11 cellular contexts compared by ENCODE assay signal in the genomic region with DNA sequence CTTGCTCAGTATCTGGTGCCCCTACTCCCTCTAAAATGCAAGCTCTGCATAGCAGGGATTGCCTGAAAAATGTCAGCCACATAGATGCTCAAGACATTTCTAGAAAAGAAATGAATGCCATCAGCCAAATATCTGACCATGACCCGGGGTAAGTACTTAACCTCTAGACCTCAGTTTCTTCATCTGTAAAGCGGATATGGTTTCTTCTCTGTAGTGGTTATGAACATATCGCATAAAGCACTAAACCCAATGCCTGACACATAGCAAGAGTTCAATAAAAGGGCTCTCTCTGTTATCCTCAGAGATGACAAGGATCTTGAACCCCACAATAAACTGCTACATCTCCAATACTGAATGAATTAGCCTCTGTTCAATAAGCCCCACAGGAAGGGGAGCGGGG.
DNase-seq lines count a peak whose midpoint lies in the region; ATAC-seq and TF ChIP-seq lines count a peak whose summit lies in the region.
"Had no signal": no experiment of that assay in that cellular context is flagged by ENCODE, and none has a peak within 500 bp of the region (broad histone marks: within the 10 kb centered on the region; RNA-seq: fewer than 3 reads in every experiment).

No MANE protein-coding gene starts in this region.

- DNase-seq in GM12865 (ENCODE audit: low read depth) (peak; percentile 82), Ammon's horn (ENCODE audit: low spot score) (no peak), immature natural killer cell (no peak), COR-L47 (lab: John Stamatoyannopoulos, UW) (no peak), AG08396 (ENCODE audit: low spot score) (no peak)
- no peak for DNase-seq in activated naive CD8-positive, alpha-beta T cell treated with anti-CD3 and anti-CD28 coated beads, Interleukin-2, amount 50 U/mL, for 24 hours
- DNase-seq: foreskin melanocyte, KBM-7, NCI-H2081 had no signal

- no peaks in the 10 kb centered on the region for H3K9me3 Mint-ChIP-seq in activated naive CD8-positive, alpha-beta T cell treated with anti-CD3 and anti-CD28 coated beads, Interleukin-2, amount 50 U/mL, for 24 hours
- H3K9me3 Mint-ChIP-seq in immature natural killer cell = no peaks in the 10 kb centered on the region

- no peak for TF ChIP-seq CTCF in GM12865 (IDR thresholded peaks at IDR 0.05; ENCODE audit: insufficient read depth, low read depth, low read length, missing control alignments)

- H3K36me3 Mint-ChIP-seq in activated naive CD8-positive, alpha-beta T cell treated with anti-CD3 and anti-CD28 coated beads, Interleukin-2, amount 50 U/mL, for 24 hours (ENCODE audit: low read depth) = no peaks in the 10 kb centered on the region
- peaks cover 0 to 4% (median 0%) of the 10 kb centered on the region in 3 donors for H3K36me3 Mint-ChIP-seq in immature natural killer cell

- ATAC-seq in GM19035 (IDR thresholded peaks at IDR 0.05; ENCODE audit: unreplicated experiment) (peak; percentile 38), HG03103 (IDR thresholded peaks at IDR 0.05; ENCODE audit: low read depth, unreplicated experiment) (peak; percentile 41)
- peak; percentile 21 for ATAC-seq in activated naive CD8-positive, alpha-beta T cell treated with anti-CD3 and anti-CD28 coated beads, Interleukin-2, amount 50 U/mL, for 24 hours

- no peak overlapping the region for H3K4me3 Mint-ChIP-seq in activated naive CD8-positive, alpha-beta T cell treated with anti-CD3 and anti-CD28 coated beads, Interleukin-2, amount 50 U/mL, for 24 hours
- H3K4me3 Mint-ChIP-seq in immature natural killer cell = no peak overlapping the region

- no peak overlapping the region for H3K4me3 ChIP-seq in GM12865 (ENCODE audit: low read depth, low read length)

- H3K4me1 Mint-ChIP-seq in activated naive CD8-positive, alpha-beta T cell treated with anti-CD3 and anti-CD28 coated beads, Interleukin-2, amount 50 U/mL, for 24 hours = peaks cover 82% of the 10 kb centered on the region
- peaks cover 0 to 4% of the 10 kb centered on the region in 2 donors for H3K4me1 Mint-ChIP-seq in immature natural killer cell

- no peaks in the 10 kb centered on the region for H3K27me3 Mint-ChIP-seq in activated naive CD8-positive, alpha-beta T cell treated with anti-CD3 and anti-CD28 coated beads, Interleukin-2, amount 50 U/mL, for 24 hours
- peaks cover 3 to 5% (median 4%) of the 10 kb centered on the region in 3 donors for H3K27me3 Mint-ChIP-seq in immature natural killer cell (ENCODE audit: low read depth in 3 of 3)

- H3K27ac Mint-ChIP-seq in activated naive CD8-positive, alpha-beta T cell treated with anti-CD3 and anti-CD28 coated beads, Interleukin-2, amount 50 U/mL, for 24 hours = peak overlapping the region; percentile 53
- no peak overlapping the region for H3K27ac Mint-ChIP-seq in immature natural killer cell
